ENCODE assay signal across 10 cellular contexts in genomic region chr19:2045501-2046045, GRCh38. TPM values are rescaled to one million over a fixed set of nuclear protein-coding genes. Genes with fewer than 3 reads are reported as not detected.
DNase-seq lines count a peak whose midpoint lies in the region; ATAC-seq and TF ChIP-seq lines count a peak whose summit lies in the region.
"Had no signal": no experiment of that assay in that cellular context is flagged by ENCODE, and none has a peak within 500 bp of the region (broad histone marks: within the 10 kb centered on the region; RNA-seq: fewer than 3 reads in every experiment).

No MANE protein-coding gene starts in this region.

- peak overlapping the region in 5 of 8 donors; percentile 26 to 96 (median 91) for H3K27ac Mint-ChIP-seq in CD8-positive, alpha-beta memory T cell
- peak overlapping the region; percentile 59 for H3K27ac Mint-ChIP-seq in stimulated activated naive B cell treated with anti-CD40 and anti-IgM and Interleukin-4, amounts not matched to agents 10 μg/mL and 1 μg/mL and 100 μg/mL, for 72 hours

- peaks cover 0 to 54% (median 0%) of the 10 kb centered on the region in 3 donors for H3K36me3 Mint-ChIP-seq in CD8-positive, alpha-beta memory T cell
- H3K36me3 Mint-ChIP-seq in stimulated activated naive B cell treated with anti-CD40 and anti-IgM and Interleukin-4, amounts not matched to agents 10 μg/mL and 1 μg/mL and 100 μg/mL, for 72 hours, result peaks cover 24 to 62% of the 10 kb centered on the region in 2 donors

- no peak overlapping the region for H3K4me3 Mint-ChIP-seq in CD8-positive, alpha-beta memory T cell
- H3K4me3 Mint-ChIP-seq in stimulated activated naive B cell treated with anti-CD40 and anti-IgM and Interleukin-4, amounts not matched to agents 10 μg/mL and 1 μg/mL and 100 μg/mL, for 72 hours, result peak overlapping the region in 1 of 2 donors; percentile 14

- DNase-seq in CD8-positive, alpha-beta memory T cell, result no peak
- DNase-seq in RWPE1 (ENCODE audit: low spot score) (no peak), left ventricle myocardium superior (peak; percentile 66), CD1c-positive myeloid dendritic cell (ENCODE audit: extremely low spot score) (no peak), NCI-H526 (lab: John Stamatoyannopoulos, UW) (no peak), MG63 (no peak)
- DNase-seq in stimulated activated naive B cell treated with anti-CD40 and anti-IgM and Interleukin-4, amounts not matched to agents 10 μg/mL and 1 μg/mL and 100 μg/mL, for 72 hours, result no peak
- DNase-seq: NCI-H2171, PC-9 had no signal

- intact Hi-C loops in left ventricle myocardium superior (cut with micrococcal nuclease), result no loop called here

- H3K9me3 Mint-ChIP-seq in CD8-positive, alpha-beta memory T cell, result no peaks in the 10 kb centered on the region
- no peaks in the 10 kb centered on the region for H3K9me3 Mint-ChIP-seq in stimulated activated naive B cell treated with anti-CD40 and anti-IgM and Interleukin-4, amounts not matched to agents 10 μg/mL and 1 μg/mL and 100 μg/mL, for 72 hours

- CTCF ChIA-PET in CD8-positive, alpha-beta memory T cell (lab: Charles Lee), result interaction anchor here (1.4 kb wide), 1 partner anchor 11 kb away, joined by 3 read pairs; no protein-coding TSS in a partner anchor
- CTCF ChIA-PET in RWPE1 (lab: Yijun Ruan, JAX), result no interaction called here

- peaks cover 75% of the 10 kb centered on the region for H3K4me1 ChIP-seq in CD8-positive, alpha-beta memory T cell (ENCODE audit: insufficient read depth, low read length)

- H3K4me1 Mint-ChIP-seq in CD8-positive, alpha-beta memory T cell, result peaks cover 15 to 66% (median 24%) of the 10 kb centered on the region in 3 donors
- H3K4me1 Mint-ChIP-seq in stimulated activated naive B cell treated with anti-CD40 and anti-IgM and Interleukin-4, amounts not matched to agents 10 μg/mL and 1 μg/mL and 100 μg/mL, for 72 hours, result peaks cover 51 to 93% of the 10 kb centered on the region in 2 donors

- ATAC-seq in left ventricle myocardium superior (no peak), HG02798 (IDR thresholded peaks at IDR 0.05; ENCODE audit: poor library complexity, unreplicated experiment) (no peak)
- ATAC-seq in stimulated activated naive B cell treated with anti-CD40 and anti-IgM and Interleukin-4, amounts not matched to agents 10 μg/mL and 1 μg/mL and 100 μg/mL, for 72 hours (replicated peaks), result no peak

- POLR2A ChIA-PET in CD8-positive, alpha-beta memory T cell (lab: Charles Lee), result interaction anchor here (0.6 kb wide), 1 partner anchor 12 kb away, joined by 3 read pairs; no protein-coding TSS in a partner anchor
- POLR2A ChIA-PET in RWPE1 (lab: Yijun Ruan, JAX; ENCODE audit: low non-redundant PET), result no interaction called here

- peaks cover 0 to 3% of the 10 kb centered on the region in 2 donors for H3K27me3 Mint-ChIP-seq in CD8-positive, alpha-beta memory T cell
- H3K27me3 Mint-ChIP-seq in stimulated activated naive B cell treated with anti-CD40 and anti-IgM and Interleukin-4, amounts not matched to agents 10 μg/mL and 1 μg/mL and 100 μg/mL, for 72 hours, result no peaks in the 10 kb centered on the region

- no peak for TF ChIP-seq CTCF in RWPE1 (conservative IDR thresholded peaks at IDR 0.05; ENCODE audit: low read depth)

- no peak overlapping the region for H3K4me3 ChIP-seq in CD8-positive, alpha-beta memory T cell (ENCODE audit: low read length)
- H3K4me3 ChIP-seq in MG63, result no peak overlapping the region
- H3K4me3 ChIP-seq: PC-9 had no signal

- no peak overlapping the region for H3K27ac ChIP-seq in CD8-positive, alpha-beta memory T cell (ENCODE audit: low read depth, low read length)
- peak overlapping the region; percentile 100 for H3K27ac ChIP-seq in RWPE1
- H3K27ac ChIP-seq: PC-9 had no signal

- H3K9me3 ChIP-seq in CD8-positive, alpha-beta memory T cell (ENCODE audit: low read length), result no peaks in the 10 kb centered on the region
- H3K9me3 ChIP-seq in MG63, result no peaks in the 10 kb centered on the region

- H3K36me3 ChIP-seq in CD8-positive, alpha-beta memory T cell (ENCODE audit: insufficient read depth, low read length), result peaks cover 19% of the 10 kb centered on the region
- no peaks in the 10 kb centered on the region; the same call in 1 of the 2 replicates for H3K36me3 ChIP-seq in MG63

- no peaks in the 10 kb centered on the region for H3K27me3 ChIP-seq in CD8-positive, alpha-beta memory T cell (ENCODE audit: insufficient read depth, low read length, poor library complexity, severe bottlenecking)
- no peaks in the 10 kb centered on the region for H3K27me3 ChIP-seq in MG63

RNA-seq across cellular contexts. Expression of gene MKNK2, which starts 5.5 kb away (rescaled TPM):
- 100 to 1,000 TPM; 137 to 147 TPM for total RNA-seq in CD8-positive, alpha-beta memory T cell
- 50.8 TPM for polyA plus RNA-seq in CD8-positive, alpha-beta memory T cell
- 272 TPM for total RNA-seq in left ventricle myocardium superior
- total RNA-seq in MG63 (2014; rRNA removed; shearing (Covaris generic); ENCODE audit: low replicate concordance), result 17.9 and 38.6 TPM in 2 replicates

RNA-seq across cellular contexts. Expression of gene BTBD2, which starts 30.1 kb away (rescaled TPM):
- 10 to 100 TPM; 18.6 to 22.5 TPM for total RNA-seq in CD8-positive, alpha-beta memory T cell
- polyA plus RNA-seq in CD8-positive, alpha-beta memory T cell, result 5.3 TPM
- 65.6 TPM for total RNA-seq in left ventricle myocardium superior
- total RNA-seq in MG63 (2014; rRNA removed; shearing (Covaris generic); ENCODE audit: low replicate concordance), result 34.4 and 36.4 TPM in 2 replicates

RNA-seq across cellular contexts. Expression of gene MOB3A, which starts 50.6 kb away (rescaled TPM):
- total RNA-seq in CD8-positive, alpha-beta memory T cell, result 100 to 1,000 TPM; 171 to 188 TPM
- 106 TPM for polyA plus RNA-seq in CD8-positive, alpha-beta memory T cell
- total RNA-seq in left ventricle myocardium superior, result 17.5 TPM
- 9.4 and 9.7 TPM in 2 replicates for total RNA-seq in MG63 (2014; rRNA removed; shearing (Covaris generic); ENCODE audit: low replicate concordance)

RNA-seq across cellular contexts. Expression of gene IZUMO4, which starts 51.1 kb away (rescaled TPM):
- 1 to 10 TPM; 8.9 to 9.7 TPM for total RNA-seq in CD8-positive, alpha-beta memory T cell
- polyA plus RNA-seq in CD8-positive, alpha-beta memory T cell, result 0.58 TPM
- total RNA-seq in left ventricle myocardium superior, result 1.9 TPM
- total RNA-seq in MG63 (2014; rRNA removed; shearing (Covaris generic); ENCODE audit: low replicate concordance), result not detected in 2 replicates
